Comparison of ENCODE assay signal across 1 cellular context in genomic region chr11:3837793-3838192, GRCh38.
TF ChIP-seq lines count a peak whose summit lies in the region.

No MANE protein-coding gene starts in this region.

TF ChIP-seq in K562, 482 proteins besides CTCF, POLR2A, EP300 and RAD21 (continues in another document):
- TF ChIP-seq EWSR1 (IDR thresholded peaks at IDR 0.05; ENCODE audit: borderline replicate concordance, low read depth, partially characterized antibody) (no peak), HCFC1 (IDR thresholded peaks at IDR 0.05; ENCODE audit: low read depth, low read length) (no peak), WHSC1 (IDR thresholded peaks at IDR 0.05; ENCODE audit: low read length) (no peak), CBFA2T2 (conservative IDR thresholded peaks at IDR 0.05) (no peak), MYC (IDR thresholded peaks at IDR 0.05; ENCODE audit: low read depth, low read length) (0 out of 2 replicates have a peak, but pooled peaks have one; percentile 47), MYC (CRISPR knock-in tag; IDR thresholded peaks at IDR 0.05; ENCODE audit: borderline replicate concordance, low read depth) (no peak), SOX6 (IDR thresholded peaks at IDR 0.05) (peak; percentile 71; the same call in 1 of the 2 replicates), MEIS2 (IDR thresholded peaks at IDR 0.05; ENCODE audit: partially characterized antibody) (peak; percentile 87), CCNT2 (IDR thresholded peaks at IDR 0.05; ENCODE audit: borderline replicate concordance, extremely low read depth, insufficient read length, low read depth, low read length) (no peak), POLR2AphosphoS5 (IDR thresholded peaks at IDR 0.05; ENCODE audit: control insufficient read depth, insufficient read depth, low read depth, low read length) (peak; percentile 48; the same call in 1 of the 2 replicates), CREM (IDR thresholded peaks at IDR 0.05; ENCODE audit: low read depth) (0 out of 2 replicates have a peak, but pooled peaks have one; percentile 11), DNMT1 (IDR thresholded peaks at IDR 0.05) (no peak), ZC3H4 (CRISPR knock-in tag; IDR thresholded peaks at IDR 0.05; ENCODE audit: borderline replicate concordance) (no peak), ZNF57 (CRISPR knock-in tag; IDR thresholded peaks at IDR 0.05) (no peak), NCOR1 (IDR thresholded peaks at IDR 0.05) (no peak), ZKSCAN3 (CRISPR knock-in tag; IDR thresholded peaks at IDR 0.05) (no peak), SMC3 (conservative IDR thresholded peaks at IDR 0.05; ENCODE audit: insufficient read depth, low read depth, low read length) (no peak), STAT5B (CRISPR knock-in tag; IDR thresholded peaks at IDR 0.05) (no peak), NELFE (IDR thresholded peaks at IDR 0.05; ENCODE audit: insufficient read depth, insufficient read length) (no peak), NRF1 (conservative IDR thresholded peaks at IDR 0.05 in 1 of 2, IDR thresholded peaks at IDR 0.05 in 1 of 2) (peak in 1 of 2 experiments; percentile 36; a peak in 1 of 4 replicates), POLR2H (tag; IDR thresholded peaks at IDR 0.05; ENCODE audit: low read depth) (peak; percentile 54; the same call in 1 of the 2 replicates), ZNF197 (CRISPR knock-in tag; IDR thresholded peaks at IDR 0.05; ENCODE audit: low read depth) (no peak), JUND (IDR thresholded peaks at IDR 0.05; ENCODE audit: borderline replicate concordance, low read depth, low read length) (peak; percentile 62; the same call in 1 of the 2 replicates), JUND (tag; IDR thresholded peaks at IDR 0.05; ENCODE audit: borderline replicate concordance, low read depth, low read length) (no peak; the same call in 2 of the 3 replicates), HNRNPK (IDR thresholded peaks at IDR 0.05; ENCODE audit: low read depth, low read length, poor library complexity, severe bottlenecking) (no peak), MBD2 (IDR thresholded peaks at IDR 0.05; ENCODE audit: borderline replicate concordance, low read depth) (no peak), ZNF707 (CRISPR knock-in tag; conservative IDR thresholded peaks at IDR 0.05) (no peak), ZNF143 (CRISPR knock-in tag; IDR thresholded peaks at IDR 0.05) (no peak), DMBX1 (CRISPR knock-in tag; IDR thresholded peaks at IDR 0.05; ENCODE audit: borderline replicate concordance) (no peak), HMG20B (CRISPR knock-in tag; IDR thresholded peaks at IDR 0.05) (no peak), ZNF184 (CRISPR knock-in tag; IDR thresholded peaks at IDR 0.05) (no peak), HEY1 (CRISPR knock-in tag; IDR thresholded peaks at IDR 0.05; ENCODE audit: borderline replicate concordance) (no peak), ZNF778 (CRISPR knock-in tag; IDR thresholded peaks at IDR 0.05) (no peak), NR4A1 (CRISPR knock-in tag; IDR thresholded peaks at IDR 0.05) (no peak), NR4A1 (tag; IDR thresholded peaks at IDR 0.05) (no peak), ZFP1 (CRISPR knock-in tag; IDR thresholded peaks at IDR 0.05) (no peak), CEBPB (tag; IDR thresholded peaks at IDR 0.05) (peak; percentile 95), YY1 (IDR thresholded peaks at IDR 0.05; ENCODE audit: borderline replicate concordance in 1 of 3, control insufficient read depth in 1 of 3, extremely low read depth in 1 of 3, insufficient read depth in 3 of 3, insufficient read length in 1 of 3, insufficient replicate concordance in 2 of 3, low read depth in 1 of 3, low read length in 2 of 3) (peak in 1 of 3 experiments; percentile 31), SMARCB1 (IDR thresholded peaks at IDR 0.05; ENCODE audit: insufficient read length, low read depth) (no peak), VEZF1 (CRISPR knock-in tag; IDR thresholded peaks at IDR 0.05) (peak; percentile 46), ZFX (CRISPR knock-in tag; IDR thresholded peaks at IDR 0.05) (no peak), E2F6 (IDR thresholded peaks at IDR 0.05; ENCODE audit: borderline replicate concordance in 1 of 2, extremely low read depth in 1 of 2, insufficient read depth in 1 of 2, insufficient read length in 1 of 2, low read depth in 1 of 2, low read length in 1 of 2, poor library complexity in 1 of 2, severe bottlenecking in 1 of 2) (peak in 1 of 2 experiments; percentile 23), ZNF24 (IDR thresholded peaks at IDR 0.05) (no peak), AFF1 (IDR thresholded peaks at IDR 0.05; ENCODE audit: low read depth in 1 of 2, partially characterized antibody in 2 of 2) (no peak), BHLHE40 (IDR thresholded peaks at IDR 0.05; ENCODE audit: low read length) (0 out of 2 replicates have a peak, but pooled peaks have one; percentile 14), RBBP5 (IDR thresholded peaks at IDR 0.05; ENCODE audit: borderline replicate concordance, insufficient read depth, low read length, poor library complexity, severe bottlenecking) (no peak), ZNF12 (CRISPR knock-in tag; IDR thresholded peaks at IDR 0.05) (no peak), RCOR1 (IDR thresholded peaks at IDR 0.05; ENCODE audit: borderline replicate concordance in 1 of 2, low read depth in 2 of 2, low read length in 2 of 2) (peak in 1 of 2 experiments; percentile 84; a peak in 2 of 4 replicates), KLF16 (IDR thresholded peaks at IDR 0.05) (0 out of 2 replicates have a peak, but pooled peaks have one; percentile 9), ARID2 (IDR thresholded peaks at IDR 0.05) (no peak), BDP1 (IDR thresholded peaks at IDR 0.05; ENCODE audit: insufficient read depth, insufficient read length) (no peak), ZEB2 (IDR thresholded peaks at IDR 0.05) (no peak), ELK1 (CRISPR knock-in tag; IDR thresholded peaks at IDR 0.05) (no peak), PML (IDR thresholded peaks at IDR 0.05; ENCODE audit: low read length) (peak; percentile 59), MYNN (IDR thresholded peaks at IDR 0.05) (peak; percentile 37; the same call in 1 of the 2 replicates), MYNN (CRISPR knock-in tag; IDR thresholded peaks at IDR 0.05) (no peak), SPI1 (IDR thresholded peaks at IDR 0.05; ENCODE audit: borderline replicate concordance, low read depth, low read length) (peak; percentile 96), RBFOX2 (IDR thresholded peaks at IDR 0.05; ENCODE audit: low read depth, low read length) (0 out of 2 replicates have a peak, but pooled peaks have one; percentile 41), KLF13 (tag; IDR thresholded peaks at IDR 0.05; ENCODE audit: borderline replicate concordance, low read depth) (no peak), POU5F1 (IDR thresholded peaks at IDR 0.05; ENCODE audit: borderline replicate concordance, low read depth, low read length, partially characterized antibody) (no peak)
- TF ChIP-seq, protein P1, sequence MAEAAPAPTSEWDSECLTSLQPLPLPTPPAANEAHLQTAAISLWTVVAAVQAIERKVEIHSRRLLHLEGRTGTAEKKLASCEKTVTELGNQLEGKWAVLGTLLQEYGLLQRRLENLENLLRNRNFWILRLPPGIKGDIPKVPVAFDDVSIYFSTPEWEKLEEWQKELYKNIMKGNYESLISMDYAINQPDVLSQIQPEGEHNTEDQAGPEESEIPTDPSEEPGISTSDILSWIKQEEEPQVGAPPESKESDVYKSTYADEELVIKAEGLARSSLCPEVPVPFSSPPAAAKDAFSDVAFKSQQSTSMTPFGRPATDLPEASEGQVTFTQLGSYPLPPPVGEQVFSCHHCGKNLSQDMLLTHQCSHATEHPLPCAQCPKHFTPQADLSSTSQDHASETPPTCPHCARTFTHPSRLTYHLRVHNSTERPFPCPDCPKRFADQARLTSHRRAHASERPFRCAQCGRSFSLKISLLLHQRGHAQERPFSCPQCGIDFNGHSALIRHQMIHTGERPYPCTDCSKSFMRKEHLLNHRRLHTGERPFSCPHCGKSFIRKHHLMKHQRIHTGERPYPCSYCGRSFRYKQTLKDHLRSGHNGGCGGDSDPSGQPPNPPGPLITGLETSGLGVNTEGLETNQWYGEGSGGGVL (CRISPR knock-in tag; IDR thresholded peaks at IDR 0.05) = no peak
- TF ChIP-seq, protein P2, sequence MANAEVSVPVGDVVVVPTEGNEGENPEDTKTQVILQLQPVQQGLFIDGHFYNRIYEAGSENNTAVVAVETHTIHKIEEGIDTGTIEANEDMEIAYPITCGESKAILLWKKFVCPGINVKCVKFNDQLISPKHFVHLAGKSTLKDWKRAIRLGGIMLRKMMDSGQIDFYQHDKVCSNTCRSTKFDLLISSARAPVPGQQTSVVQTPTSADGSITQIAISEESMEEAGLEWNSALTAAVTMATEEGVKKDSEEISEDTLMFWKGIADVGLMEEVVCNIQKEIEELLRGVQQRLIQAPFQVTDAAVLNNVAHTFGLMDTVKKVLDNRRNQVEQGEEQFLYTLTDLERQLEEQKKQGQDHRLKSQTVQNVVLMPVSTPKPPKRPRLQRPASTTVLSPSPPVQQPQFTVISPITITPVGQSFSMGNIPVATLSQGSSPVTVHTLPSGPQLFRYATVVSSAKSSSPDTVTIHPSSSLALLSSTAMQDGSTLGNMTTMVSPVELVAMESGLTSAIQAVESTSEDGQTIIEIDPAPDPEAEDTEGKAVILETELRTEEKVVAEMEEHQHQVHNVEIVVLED (CRISPR knock-in tag; IDR thresholded peaks at IDR 0.05) = no peak
- TF ChIP-seq, protein P3, sequence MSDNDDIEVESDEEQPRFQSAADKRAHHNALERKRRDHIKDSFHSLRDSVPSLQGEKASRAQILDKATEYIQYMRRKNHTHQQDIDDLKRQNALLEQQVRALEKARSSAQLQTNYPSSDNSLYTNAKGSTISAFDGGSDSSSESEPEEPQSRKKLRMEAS (CRISPR knock-in tag; IDR thresholded peaks at IDR 0.05) = no peak
- TF ChIP-seq, protein P4, sequence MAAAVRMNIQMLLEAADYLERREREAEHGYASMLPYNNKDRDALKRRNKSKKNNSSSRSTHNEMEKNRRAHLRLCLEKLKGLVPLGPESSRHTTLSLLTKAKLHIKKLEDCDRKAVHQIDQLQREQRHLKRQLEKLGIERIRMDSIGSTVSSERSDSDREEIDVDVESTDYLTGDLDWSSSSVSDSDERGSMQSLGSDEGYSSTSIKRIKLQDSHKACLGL (CRISPR knock-in tag; IDR thresholded peaks at IDR 0.05; ENCODE audit: borderline replicate concordance, poor library complexity, severe bottlenecking) = no peak
- TF ChIP-seq, protein P5, sequence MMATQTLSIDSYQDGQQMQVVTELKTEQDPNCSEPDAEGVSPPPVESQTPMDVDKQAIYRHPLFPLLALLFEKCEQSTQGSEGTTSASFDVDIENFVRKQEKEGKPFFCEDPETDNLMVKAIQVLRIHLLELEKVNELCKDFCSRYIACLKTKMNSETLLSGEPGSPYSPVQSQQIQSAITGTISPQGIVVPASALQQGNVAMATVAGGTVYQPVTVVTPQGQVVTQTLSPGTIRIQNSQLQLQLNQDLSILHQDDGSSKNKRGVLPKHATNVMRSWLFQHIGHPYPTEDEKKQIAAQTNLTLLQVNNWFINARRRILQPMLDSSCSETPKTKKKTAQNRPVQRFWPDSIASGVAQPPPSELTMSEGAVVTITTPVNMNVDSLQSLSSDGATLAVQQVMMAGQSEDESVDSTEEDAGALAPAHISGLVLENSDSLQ (IDR thresholded peaks at IDR 0.05) = peak; percentile 84
